16 cellular contexts compared by ENCODE assay signal in genomic region chr5:93226202-93226735, GRCh38.
DNase-seq lines count a peak whose midpoint lies in the region; FAIRE-seq and TF ChIP-seq lines count a peak whose summit lies in the region.
"Had no signal": no experiment of that assay in that cellular context is flagged by ENCODE, and none has a peak within 500 bp of the region (broad histone marks: within the 10 kb centered on the region; RNA-seq: fewer than 3 reads in every experiment).

No MANE protein-coding gene starts in this region.

- no peak for FAIRE-seq in endothelial cell of umbilical vein (lab: Jason Lieb, UNC)

- POLR2A ChIA-PET in endothelial cell of umbilical vein (lab: Charles Lee): no interaction called here

- 19 to 23% methylated on average over 1 of the region's 1 CpG for WGBS in GM23248 (ENCODE audit: low coverage in 1 of 2, low lambda C conversion rate in 2 of 2, missing lambda C conversion rate in 2 of 2), 2 experiments
- 88% methylated on average over 1 of the region's 1 CpG for WGBS in smooth muscle cell (ENCODE audit: low lambda C conversion rate)

- no TSS peak for BruUV-seq in endothelial cell of umbilical vein (replicated peaks; lab: Mats Ljungman, UMichigan)

- H3K27ac ChIP-seq in GM23248 (no peak overlapping the region), endothelial cell of umbilical vein (ENCODE audit: insufficient read depth, low read depth, low read length) (no peak overlapping the region), smooth muscle cell (ENCODE audit: low read depth) (no peak overlapping the region)
- H3K27ac ChIP-seq: Peyer's patch had no signal

- in situ Hi-C loops in GM23248 (cut with MboI): no loop called here

- TF ChIP-seq CTCF in endothelial cell of umbilical vein (IDR thresholded peaks at IDR 0.05; ENCODE audit: extremely low read depth in 1 of 2, insufficient read depth in 1 of 2, low read depth in 1 of 2, low read length in 2 of 2): no peak
- no peak for TF ChIP-seq CTCF in smooth muscle cell (IDR thresholded peaks at IDR 0.05; ENCODE audit: borderline replicate concordance, insufficient read depth, poor library complexity, severe bottlenecking)

- no peaks in the 10 kb centered on the region for H3F3A ChIP-seq in GM23248 (ENCODE audit: insufficient read depth)
- no peaks in the 10 kb centered on the region for H3F3A ChIP-seq in smooth muscle cell (ENCODE audit: low read depth)

- no peaks in the 10 kb centered on the region for H3K9me3 ChIP-seq in GM23248 (ENCODE audit: low read depth)
- H3K9me3 ChIP-seq in endothelial cell of umbilical vein (replicated peaks; ENCODE audit: control insufficient read depth, insufficient read depth, low read length): no peaks in the 10 kb centered on the region
- H3K9me3 ChIP-seq in smooth muscle cell (replicated peaks; ENCODE audit: low read depth): no peaks in the 10 kb centered on the region
- H3K9me3 ChIP-seq: Peyer's patch had no signal

- CTCF ChIA-PET in endothelial cell of umbilical vein (lab: Charles Lee): no interaction called here

- H3K4me2 ChIP-seq in GM23248 (ENCODE audit: unreplicated experiment) (no peak overlapping the region), endothelial cell of umbilical vein (ENCODE audit: insufficient read depth, low read length) (no peak overlapping the region), smooth muscle cell (no peak overlapping the region)
- H3K4me2 ChIP-seq: GM23338 had no signal

- TF ChIP-seq POLR2A in endothelial cell of umbilical vein (IDR thresholded peaks at IDR 0.05; ENCODE audit: low read depth, low read length): no peak

- H3K79me2 ChIP-seq in GM23248 (ENCODE audit: insufficient read depth) (no peaks in the 10 kb centered on the region), endothelial cell of umbilical vein (ENCODE audit: control insufficient read depth, insufficient read depth, low read length) (no peaks in the 10 kb centered on the region), smooth muscle cell (ENCODE audit: low read depth) (no peaks in the 10 kb centered on the region)

- H3K36me3 ChIP-seq in GM23248 (ENCODE audit: low read depth) (no peaks in the 10 kb centered on the region), endothelial cell of umbilical vein (ENCODE audit: control insufficient read depth in 2 of 2, extremely low read depth in 1 of 2, insufficient read depth in 2 of 2, low read length in 2 of 2) (no peaks in the 10 kb centered on the region), smooth muscle cell (ENCODE audit: low read depth) (no peaks in the 10 kb centered on the region)
- H3K36me3 ChIP-seq: Peyer's patch had no signal

- H3K27me3 ChIP-seq in GM23248 (replicated peaks; ENCODE audit: insufficient read depth) (no peaks in the 10 kb centered on the region), endothelial cell of umbilical vein (ENCODE audit: control insufficient read depth in 2 of 2, insufficient read depth in 2 of 2, low read length in 2 of 2) (no peaks in the 10 kb centered on the region), smooth muscle cell (ENCODE audit: low read depth) (no peaks in the 10 kb centered on the region)
- H3K27me3 ChIP-seq: Peyer's patch had no signal

- 0 out of 2 replicates have a peak overlapping the region, but pooled peaks have one; percentile 5 for H2AFZ ChIP-seq in GM23248
- peak overlapping the region; percentile 44 for H2AFZ ChIP-seq in endothelial cell of umbilical vein (ENCODE audit: low read depth, low read length)
- peak overlapping the region; percentile 26 for H2AFZ ChIP-seq in smooth muscle cell (ENCODE audit: low read depth)

- H3K9me1 ChIP-seq in endothelial cell of umbilical vein (replicated peaks; ENCODE audit: control insufficient read depth, extremely low read depth, insufficient read depth, low read length): no peaks in the 10 kb centered on the region

- intact Hi-C loops in endothelial cell of umbilical vein (cut with micrococcal nuclease): no loop called here

- no peaks in the 10 kb centered on the region for H3K9me2 ChIP-seq in GM23248 (ENCODE audit: insufficient read depth)

- H3K4me3 ChIP-seq in GM23248 (no peak overlapping the region), endothelial cell of umbilical vein (replicated peaks in 1 of 3; ENCODE audit: insufficient read depth in 1 of 3, low read depth in 1 of 3, low read length in 3 of 3) (no peak overlapping the region), smooth muscle cell (no peak overlapping the region)
- H3K4me3 ChIP-seq: GM23338, Peyer's patch had no signal

- H4K20me1 ChIP-seq in GM23248 (ENCODE audit: insufficient read depth) (no peaks in the 10 kb centered on the region), endothelial cell of umbilical vein (replicated peaks; ENCODE audit: control insufficient read depth, extremely low read depth, insufficient read depth, low read length) (no peaks in the 10 kb centered on the region), smooth muscle cell (ENCODE audit: low read depth) (no peaks in the 10 kb centered on the region)

- dilution Hi-C loops in endothelial cell of umbilical vein (cut with MboI; ENCODE audit: extremely low pct_ligation_motif_present, low sequenced_read_pairs): no loop called here

- no peak overlapping the region for H3K9ac ChIP-seq in GM23248
- H3K9ac ChIP-seq in endothelial cell of umbilical vein (replicated peaks; ENCODE audit: extremely low read depth, insufficient read depth, low read length): no peak overlapping the region
- H3K9ac ChIP-seq in smooth muscle cell (ENCODE audit: low read depth): no peak overlapping the region

- DNase-seq in GM23248 (no peak), M059J (ENCODE audit: low read depth) (peak; percentile 20), endothelial cell of umbilical vein (ENCODE audit: low read depth, low spot score) (peak; percentile 16), smooth muscle cell (lab: John Stamatoyannopoulos, UW; ENCODE audit: unreplicated experiment) (no peak), SHP77 (lab: John Stamatoyannopoulos, UW) (no peak), AG20443 (ENCODE audit: low spot score) (no peak)
- DNase-seq in stimulated activated CD8-positive, alpha-beta memory T cell treated with anti-CD3 and anti-CD28 coated beads, Interleukin-4, amount 100 ng/mL, for 48 hours: no peak
- DNase-seq: COR-L47, DMS153, NCI-H187 treated with DMSO at 0.1 percent for 48 hours, NCI-H446, NCI-H748 treated with DMSO at 0.1 percent for 48 hours, Peyer's patch, SHP77 treated with DMSO at 0.1 percent for 48 hours, SW 1271 had no signal

- H3K4me1 ChIP-seq in GM23248 (ENCODE audit: insufficient read depth): no peaks in the 10 kb centered on the region
- H3K4me1 ChIP-seq in endothelial cell of umbilical vein (ENCODE audit: control insufficient read depth, extremely low read depth, insufficient read depth, low read length): no peaks in the 10 kb centered on the region
- H3K4me1 ChIP-seq in smooth muscle cell (ENCODE audit: low read depth): no peaks in the 10 kb centered on the region
- H3K4me1 ChIP-seq: Peyer's patch had no signal

TF ChIP-seq in endothelial cell of umbilical vein, 7 proteins besides CTCF, POLR2A, EP300 and RAD21:
- TF ChIP-seq JUN (IDR thresholded peaks at IDR 0.05; ENCODE audit: borderline replicate concordance, insufficient read depth, insufficient read length, low read depth) (no peak), EZH2 (IDR thresholded peaks at IDR 0.05; ENCODE audit: borderline replicate concordance, low read depth, low read length, severe bottlenecking) (no peak)

Comparison
In these comparisons a context has a peak if more than half of its experiments do, and no peak if none do; other contexts are left out.
1. DNase-seq: peak in M059J (single experiment) and endothelial cell of umbilical vein (single experiment); none in GM23248 (single experiment), smooth muscle cell (single experiment), stimulated activated CD8-positive, alpha-beta memory T cell treated with anti-CD3 and anti-CD28 coated beads, Interleukin-4, amount 100 ng/mL, for 48 hours (single experiment), SHP77 (0 of 2) and AG20443 (single experiment).
2. Peak in every context shown above with its lines, with median percentiles within 50 percentile points of each other: H2AFZ ChIP-seq.